ENCODE assay signal across 8 cellular contexts in genomic region chr7:74612015-74612829, GRCh38. TPM values are rescaled to one million over a fixed set of nuclear protein-coding genes. Genes with fewer than 3 reads are reported as not detected.
A peak's percentile ranks its signal among the peaks of the same experiment; 100 is the strongest.
DNase-seq lines count a peak whose midpoint lies in the region; ATAC-seq and TF ChIP-seq lines count a peak whose summit lies in the region.

No MANE protein-coding gene starts in this region.

- H3K4me1 ChIP-seq in thyroid gland, result peaks cover 6 to 24% of the 10 kb centered on the region in 2 donors

- intact Hi-C loops in thyroid gland (cut with DNase I), result no loop called here

- TF ChIP-seq CTCF in thyroid gland (IDR thresholded peaks at IDR 0.05), result peak in 1 of 6 experiments; percentile 15

- H3K27me3 ChIP-seq in thyroid gland, result no peaks in the 10 kb centered on the region

- ATAC-seq in HG03196 (IDR thresholded peaks at IDR 0.05; ENCODE audit: unreplicated experiment), result no peak
- no peak for ATAC-seq in GM18858 (IDR thresholded peaks at IDR 0.05; ENCODE audit: unreplicated experiment)

- H3K27ac ChIP-seq in thyroid gland, result peak overlapping the region; percentile 77 to 82 (median 79)

- 50% methylated on average over 9 to 11 of the region's 11 CpGs for WGBS in thyroid gland, 2 donors

- H3K36me3 ChIP-seq in thyroid gland, result no peaks in the 10 kb centered on the region

- DNase-seq in NCI-H146 (lab: John Stamatoyannopoulos, UW) (peak; percentile 9), NCI-H146 treated with DMSO at 0.1 percent for 48 hours (lab: John Stamatoyannopoulos, UW; ENCODE audit: unreplicated experiment) (no peak), amniotic epithelial cell (ENCODE audit: low read depth) (peak; percentile 42), iPS-NIHi7 (ENCODE audit: extremely low spot score) (peak; percentile 22), thyroid gland (peak; percentile 97 to 98), occipital lobe (lab: John Stamatoyannopoulos, UW) (no peak)

- H3K9me3 ChIP-seq in thyroid gland, result no peaks in the 10 kb centered on the region

- no peak for TF ChIP-seq POLR2A in thyroid gland (IDR thresholded peaks at IDR 0.05)

- no peak overlapping the region for H3K4me3 ChIP-seq in thyroid gland (replicated peaks in 1 of 3)

RNA-seq across cellular contexts. Expression of gene GTF2I, which starts 45.3 kb away (rescaled TPM):
- total RNA-seq in thyroid gland (100 to 1,000 TPM; 240 to 385 (median 353) TPM), occipital lobe (229 TPM)

Comparison
In these comparisons a context has a peak if more than half of its experiments do, and no peak if none do; other contexts are left out.
1. DNase-seq: peak in NCI-H146 (single experiment), amniotic epithelial cell (single experiment), iPS-NIHi7 (single experiment) and thyroid gland (2 of 2); none in NCI-H146 treated with DMSO at 0.1 percent for 48 hours (single experiment) and occipital lobe (single experiment).